8 cellular contexts compared by ENCODE assay signal in genomic region chr1:227786673-227787512, GRCh38. TPM values are rescaled to one million over a fixed set of nuclear protein-coding genes. Genes with fewer than 3 reads are reported as not detected.
A peak's percentile ranks its signal among the peaks of the same experiment; 100 is the strongest.
DNase-seq lines count a peak whose midpoint lies in the region; ATAC-seq and TF ChIP-seq lines count a peak whose summit lies in the region.

No MANE protein-coding gene starts in this region.

- CTCF ChIA-PET in activated naive CD4-positive, alpha-beta T cell treated with anti-CD3 and anti-CD28 coated beads, Interleukin-2, amount 10 ng/mL, durations not matched to agents 7 days and 5 days (lab: Charles Lee) = no interaction called here

- H3K9me3 ChIP-seq in prostate gland = no peaks in the 10 kb centered on the region

- H3K4me3 ChIP-seq in WI38 (ENCODE audit: low read depth, low read length) (peak overlapping the region; percentile 71), prostate gland (peak overlapping the region; percentile 39 to 53)

- H3K4me1 ChIP-seq in prostate gland (replicated peaks) = peaks cover 11% of the 10 kb centered on the region

- intact Hi-C loops in prostate gland (cut with DNase I) = loop anchor here (5.0 kb wide), 1 partner anchor 100 kb away; no protein-coding TSS in a partner anchor

- peaks cover 7% of the 10 kb centered on the region for H3K36me3 Mint-ChIP-seq in activated naive CD4-positive, alpha-beta T cell treated with anti-CD3 and anti-CD28 coated beads, Interleukin-2, amount 10 ng/mL, durations not matched to agents 7 days and 5 days
- H3K36me3 Mint-ChIP-seq in glutamatergic neuron (ENCODE audit: unreplicated experiment) = peaks cover 4% of the 10 kb centered on the region

- H3K27ac ChIP-seq in prostate gland = peak overlapping the region; percentile 78 to 79

- ATAC-seq in HG02970 (IDR thresholded peaks at IDR 0.05; ENCODE audit: low FRiP score, unreplicated experiment) = no peak

- peaks cover 18% of the 10 kb centered on the region for H3K4me1 Mint-ChIP-seq in activated naive CD4-positive, alpha-beta T cell treated with anti-CD3 and anti-CD28 coated beads, Interleukin-2, amount 10 ng/mL, durations not matched to agents 7 days and 5 days
- no peaks in the 10 kb centered on the region for H3K4me1 Mint-ChIP-seq in glutamatergic neuron (ENCODE audit: low read depth, unreplicated experiment)

- no peaks in the 10 kb centered on the region for H3K27me3 ChIP-seq in prostate gland (replicated peaks; ENCODE audit: insufficient read depth)

- no peaks in the 10 kb centered on the region for H3K9me3 Mint-ChIP-seq in activated naive CD4-positive, alpha-beta T cell treated with anti-CD3 and anti-CD28 coated beads, Interleukin-2, amount 10 ng/mL, durations not matched to agents 7 days and 5 days
- H3K9me3 Mint-ChIP-seq in glutamatergic neuron (ENCODE audit: unreplicated experiment) = peaks cover 3% of the 10 kb centered on the region

- H3K27ac Mint-ChIP-seq in activated naive CD4-positive, alpha-beta T cell treated with anti-CD3 and anti-CD28 coated beads, Interleukin-2, amount 10 ng/mL, durations not matched to agents 7 days and 5 days = peak overlapping the region; percentile 62
- H3K27ac Mint-ChIP-seq in glutamatergic neuron (ENCODE audit: unreplicated experiment) = no peak overlapping the region

- TF ChIP-seq POLR2A in prostate gland (IDR thresholded peaks at IDR 0.05) = no peak

- H3K27me3 Mint-ChIP-seq in activated naive CD4-positive, alpha-beta T cell treated with anti-CD3 and anti-CD28 coated beads, Interleukin-2, amount 10 ng/mL, durations not matched to agents 7 days and 5 days = peaks cover 48% of the 10 kb centered on the region
- peaks cover 16% of the 10 kb centered on the region for H3K27me3 Mint-ChIP-seq in glutamatergic neuron (ENCODE audit: unreplicated experiment)

- TF ChIP-seq CTCF in WI38 (IDR thresholded peaks at IDR 0.05; ENCODE audit: low read depth, low read length) = no peak
- TF ChIP-seq CTCF in glutamatergic neuron (IDR thresholded peaks at IDR 0.05; ENCODE audit: partially characterized antibody, unreplicated experiment) = no peak
- TF ChIP-seq CTCF in prostate gland (IDR thresholded peaks at IDR 0.05) = no peak

- WGBS in prostate gland = 25% methylated on average over 29 of the region's 45 CpGs

- no peak for DNase-seq in activated naive CD4-positive, alpha-beta T cell treated with anti-CD3 and anti-CD28 coated beads, Interleukin-2, amount 10 ng/mL, durations not matched to agents 7 days and 5 days
- DNase-seq in activated naive CD4-positive, alpha-beta T cell treated with Interleukin-2 at 50 U/mL for 16 hours = no peak
- DNase-seq in glutamatergic neuron (no peak), prostate gland (ENCODE audit: low spot score) (no peak), DMS153 treated with DMSO at 0.1 percent for 48 hours (lab: John Stamatoyannopoulos, UW; ENCODE audit: unreplicated experiment) (no peak)
- no peak for DNase-seq in NK-92 treated with Interleukin-12 subunit alpha and Interleukin-12 subunit beta, amount 100 ng/mL, for 24 hours (lab: John Stamatoyannopoulos, UW)

- no peaks in the 10 kb centered on the region for H3K36me3 ChIP-seq in prostate gland

- H3K4me3 Mint-ChIP-seq in activated naive CD4-positive, alpha-beta T cell treated with anti-CD3 and anti-CD28 coated beads, Interleukin-2, amount 10 ng/mL, durations not matched to agents 7 days and 5 days = peak overlapping the region; percentile 80
- H3K4me3 Mint-ChIP-seq in glutamatergic neuron (ENCODE audit: unreplicated experiment) = peak overlapping the region; percentile 74

RNA-seq across cellular contexts. Expression of gene PRSS38, which starts 28.6 kb away (rescaled TPM):
- total RNA-seq in glutamatergic neuron (ENCODE audit: unreplicated experiment) (not detected), prostate gland (1 to 10 TPM in 1 of 2 donors, not detected in 1; 3.0 TPM)

RNA-seq across cellular contexts. Expression of gene SNAP47, which starts 51.7 kb away (rescaled TPM):
- total RNA-seq in glutamatergic neuron (ENCODE audit: unreplicated experiment) = 34.0 TPM
- total RNA-seq in prostate gland = 10 to 100 TPM; 51.6 to 74.7 TPM

RNA-seq across cellular contexts. Expression of gene JMJD4, which starts 51.8 kb away (rescaled TPM):
- total RNA-seq in glutamatergic neuron (ENCODE audit: unreplicated experiment) (26.6 TPM), prostate gland (10 to 100 TPM; 29.8 to 38.3 TPM)
